2 cellular contexts compared by ENCODE assay signal in the genomic region with DNA sequence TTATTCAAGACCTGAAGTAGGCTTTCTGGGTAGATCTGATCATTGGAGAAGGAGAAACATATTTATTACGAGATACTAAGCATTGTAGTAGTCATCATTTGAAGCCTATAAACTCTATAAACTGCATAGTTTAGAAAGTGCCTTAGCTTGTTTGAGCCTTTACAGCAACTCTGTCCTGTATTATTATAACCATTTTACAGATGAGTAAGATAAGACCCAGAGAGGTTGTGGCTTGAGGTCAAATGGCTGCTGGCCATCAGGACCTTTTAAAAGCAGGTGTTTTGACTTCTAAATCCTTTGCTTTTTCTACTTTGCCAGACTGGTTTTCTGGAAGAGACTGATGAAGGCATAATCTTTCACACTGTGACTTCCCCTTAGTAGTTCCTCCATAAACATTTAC.
TF ChIP-seq lines count a peak whose summit lies in the region.

No MANE protein-coding gene starts in this region.

TF ChIP-seq in HepG2, 621 proteins besides CTCF, POLR2A, EP300 and RAD21:
- TF ChIP-seq ZNF629 (CRISPR knock-in tag; conservative IDR thresholded peaks at IDR 0.05): peak; percentile 56
- TF ChIP-seq, protein P1, sequence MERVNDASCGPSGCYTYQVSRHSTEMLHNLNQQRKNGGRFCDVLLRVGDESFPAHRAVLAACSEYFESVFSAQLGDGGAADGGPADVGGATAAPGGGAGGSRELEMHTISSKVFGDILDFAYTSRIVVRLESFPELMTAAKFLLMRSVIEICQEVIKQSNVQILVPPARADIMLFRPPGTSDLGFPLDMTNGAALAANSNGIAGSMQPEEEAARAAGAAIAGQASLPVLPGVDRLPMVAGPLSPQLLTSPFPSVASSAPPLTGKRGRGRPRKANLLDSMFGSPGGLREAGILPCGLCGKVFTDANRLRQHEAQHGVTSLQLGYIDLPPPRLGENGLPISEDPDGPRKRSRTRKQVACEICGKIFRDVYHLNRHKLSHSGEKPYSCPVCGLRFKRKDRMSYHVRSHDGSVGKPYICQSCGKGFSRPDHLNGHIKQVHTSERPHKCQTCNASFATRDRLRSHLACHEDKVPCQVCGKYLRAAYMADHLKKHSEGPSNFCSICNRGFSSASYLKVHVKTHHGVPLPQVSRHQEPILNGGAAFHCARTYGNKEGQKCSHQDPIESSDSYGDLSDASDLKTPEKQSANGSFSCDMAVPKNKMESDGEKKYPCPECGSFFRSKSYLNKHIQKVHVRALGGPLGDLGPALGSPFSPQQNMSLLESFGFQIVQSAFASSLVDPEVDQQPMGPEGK (CRISPR knock-in tag; IDR thresholded peaks at IDR 0.05): no peak
TF ChIP-seq in HepG2: peak in this region for 1.

TF ChIP-seq in K562, 482 proteins besides CTCF, POLR2A, EP300 and RAD21:
- TF ChIP-seq MAFK (IDR thresholded peaks at IDR 0.05; ENCODE audit: low read length) (no peak), RBM25 (IDR thresholded peaks at IDR 0.05; ENCODE audit: low read depth, low read length, severe bottlenecking) (peak; percentile 71), BRD9 (IDR thresholded peaks at IDR 0.05; ENCODE audit: low read depth, partially characterized antibody) (no peak), ESRRA (IDR thresholded peaks at IDR 0.05; ENCODE audit: borderline replicate concordance, low read depth) (peak; percentile 96)
- TF ChIP-seq, protein P2, sequence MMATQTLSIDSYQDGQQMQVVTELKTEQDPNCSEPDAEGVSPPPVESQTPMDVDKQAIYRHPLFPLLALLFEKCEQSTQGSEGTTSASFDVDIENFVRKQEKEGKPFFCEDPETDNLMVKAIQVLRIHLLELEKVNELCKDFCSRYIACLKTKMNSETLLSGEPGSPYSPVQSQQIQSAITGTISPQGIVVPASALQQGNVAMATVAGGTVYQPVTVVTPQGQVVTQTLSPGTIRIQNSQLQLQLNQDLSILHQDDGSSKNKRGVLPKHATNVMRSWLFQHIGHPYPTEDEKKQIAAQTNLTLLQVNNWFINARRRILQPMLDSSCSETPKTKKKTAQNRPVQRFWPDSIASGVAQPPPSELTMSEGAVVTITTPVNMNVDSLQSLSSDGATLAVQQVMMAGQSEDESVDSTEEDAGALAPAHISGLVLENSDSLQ (IDR thresholded peaks at IDR 0.05): no peak
